In genomic region chr3:136929984-136930671, GRCh38 we compare ENCODE assay signal across 12 cellular contexts. TPM values are rescaled to one million over a fixed set of nuclear protein-coding genes. Genes with fewer than 3 reads are reported as not detected.
DNase-seq lines count a peak whose midpoint lies in the region; ATAC-seq and TF ChIP-seq lines count a peak whose summit lies in the region.
"Had no signal": no experiment of that assay in that cellular context is flagged by ENCODE, and none has a peak within 500 bp of the region (broad histone marks: within the 10 kb centered on the region; RNA-seq: fewer than 3 reads in every experiment).

No MANE protein-coding gene starts in this region.

- intact Hi-C loops in Caco-2 (cut with micrococcal nuclease; ENCODE audit: unreplicated experiment) = no loop called here
- intact Hi-C loops in heart right ventricle (cut with DNase I) = loop anchor here in 3 of 10 donors (5.0 to 10.0 kb wide), 2 partner anchors 65 to 68 kb away; partner anchors contain the start of gene NCK1 (in 3 of the 3)

- no peaks in the 10 kb centered on the region for H3K27me3 ChIP-seq in Caco-2 (replicated peaks; ENCODE audit: control insufficient read depth, insufficient read depth, low read length)
- H3K27me3 ChIP-seq in heart right ventricle = no peaks in the 10 kb centered on the region

- CTCF ChIA-PET in Caco-2 (lab: Charles Lee) = no interaction called here

- peak overlapping the region in 9 of 10 donors; percentile 9 to 74 (median 47) for H3K27ac ChIP-seq in heart right ventricle

- in situ Hi-C loops in astrocyte of the spinal cord (cut with HindIII; ENCODE audit: low sequenced_read_pairs) = no loop called here

- POLR2A ChIA-PET in Caco-2 (lab: Charles Lee) = no interaction called here

- WGBS in heart right ventricle, 2 donors = 33 to 42% methylated on average over 4 of the region's 4 CpGs

- DNase-seq in Caco-2 = no peak
- peak; percentile 15 for DNase-seq in astrocyte of the spinal cord (ENCODE audit: low read depth, low spot score)
- DNase-seq in heart right ventricle = peak; percentile 25 to 62
- peak; percentile 8 for DNase-seq in putamen (ENCODE audit: low spot score)
- no peak for DNase-seq in progenitor cell of endocrine pancreas (ENCODE audit: low spot score, unreplicated experiment)
- DNase-seq: activated CD4-positive, alpha-beta T cell treated with anti-CD3 and anti-CD28 coated beads, Interleukin-2, amount 50 U/mL, for 4 hours; CD8-positive, alpha-beta memory T cell; NCI-H774 had no signal

- H3K4me1 Mint-ChIP-seq in Caco-2 (ENCODE audit: low read depth, unreplicated experiment) (peaks cover 7% of the 10 kb centered on the region), progenitor cell of endocrine pancreas (ENCODE audit: low read depth) (peaks cover 1% of the 10 kb centered on the region)

- H3K9me3 Mint-ChIP-seq in Caco-2 (ENCODE audit: unreplicated experiment) (no peaks in the 10 kb centered on the region), progenitor cell of endocrine pancreas (ENCODE audit: low read depth) (peaks cover 3% of the 10 kb centered on the region)
- H3K9me3 Mint-ChIP-seq: CD8-positive, alpha-beta memory T cell had no signal

- H3K4me3 ChIP-seq in Caco-2 (ENCODE audit: low read depth, low read length) = no peak overlapping the region
- no peak overlapping the region for H3K4me3 ChIP-seq in astrocyte of the spinal cord (ENCODE audit: low read depth, low read length)
- H3K4me3 ChIP-seq in heart right ventricle = peak overlapping the region; percentile 14 to 51 (median 39)

- no peaks in the 10 kb centered on the region for H3K27me3 Mint-ChIP-seq in Caco-2 (ENCODE audit: insufficient read depth, unreplicated experiment)
- no peaks in the 10 kb centered on the region for H3K27me3 Mint-ChIP-seq in progenitor cell of endocrine pancreas
- H3K27me3 Mint-ChIP-seq: CD8-positive, alpha-beta memory T cell had no signal

- peak in 7 of 8 donors; percentile 72 to 87 (median 84) for ATAC-seq in heart right ventricle
- no peak for ATAC-seq in GM21423 (IDR thresholded peaks at IDR 0.05; ENCODE audit: unreplicated experiment)
- no peak for ATAC-seq in activated CD4-positive, CD25-positive, alpha-beta regulatory T cell treated with anti-CD3 and anti-CD28 coated beads, Interleukin-2, amount 50 U/mL, for 24 hours
- ATAC-seq in HG03108 (IDR thresholded peaks at IDR 0.05; ENCODE audit: unreplicated experiment) = no peak

- H3K27ac Mint-ChIP-seq in Caco-2 (ENCODE audit: unreplicated experiment) (no peak overlapping the region), progenitor cell of endocrine pancreas (no peak overlapping the region)

- H3K4me1 ChIP-seq in Caco-2 = no peaks in the 10 kb centered on the region
- H3K4me1 ChIP-seq in heart right ventricle = peaks cover 0 to 67% (median 43%) of the 10 kb centered on the region in 9 donors

- H3K36me3 ChIP-seq in Caco-2 (ENCODE audit: control insufficient read depth, insufficient read depth, low read length) = no peaks in the 10 kb centered on the region
- peaks cover 0 to 26% (median 0%) of the 10 kb centered on the region in 9 donors for H3K36me3 ChIP-seq in heart right ventricle

- H3K4me3 Mint-ChIP-seq in Caco-2 (ENCODE audit: unreplicated experiment) = no peak overlapping the region
- H3K4me3 Mint-ChIP-seq in progenitor cell of endocrine pancreas (ENCODE audit: low read depth) = no peak overlapping the region
- H3K4me3 Mint-ChIP-seq: CD8-positive, alpha-beta memory T cell had no signal

- H3K9me3 ChIP-seq in Caco-2 (no peaks in the 10 kb centered on the region), heart right ventricle (no peaks in the 10 kb centered on the region)

- TF ChIP-seq CTCF in Caco-2 (IDR thresholded peaks at IDR 0.05; ENCODE audit: insufficient read depth in 1 of 2, low read depth in 1 of 2, low read length in 1 of 2, severe bottlenecking in 1 of 2, unreplicated experiment in 1 of 2) (no peak), astrocyte of the spinal cord (IDR thresholded peaks at IDR 0.05; ENCODE audit: low read depth, low read length) (no peak), heart right ventricle (IDR thresholded peaks at IDR 0.05) (no peak), progenitor cell of endocrine pancreas (IDR thresholded peaks at IDR 0.05; ENCODE audit: unreplicated experiment) (no peak)

- H3K36me3 Mint-ChIP-seq in Caco-2 (ENCODE audit: insufficient read depth, unreplicated experiment) = peaks cover 26% of the 10 kb centered on the region
- H3K36me3 Mint-ChIP-seq in progenitor cell of endocrine pancreas (ENCODE audit: insufficient read depth) = peaks cover 19% of the 10 kb centered on the region

- BruUV-seq in Caco-2 (replicated peaks; lab: Mats Ljungman, UMichigan) = TSS peak; percentile 16

RNA-seq across cellular contexts. Expression of gene IL20RB, which starts 27.7 kb away (rescaled TPM):
- 5.5 and 6.9 TPM in 2 replicates for total RNA-seq in Caco-2 (2022)
- under 1 TPM in 8 of 10 donors, not detected in 2; 0.12 to 0.64 (median 0.32) TPM for total RNA-seq in heart right ventricle
- polyA plus RNA-seq in heart right ventricle = under 1 TPM; 0.66 to 0.71 TPM
- total RNA-seq in progenitor cell of endocrine pancreas = 0.62 and 1.7 TPM in 2 replicates
- total RNA-seq: osteocyte had no signal

Comparison
In these comparisons a context has a peak if more than half of its experiments do, and no peak if none do; other contexts are left out.
1. DNase-seq: peak in astrocyte of the spinal cord (single experiment), heart right ventricle (2 of 2) and putamen (single experiment); none in Caco-2 (0 of 2) and progenitor cell of endocrine pancreas (single experiment).
2. H3K4me3 ChIP-seq: peak in heart right ventricle (10 of 10); none in Caco-2 (single experiment) and astrocyte of the spinal cord (single experiment).
3. ATAC-seq: peak in heart right ventricle (7 of 8); none in GM21423 (single experiment), activated CD4-positive, CD25-positive, alpha-beta regulatory T cell treated with anti-CD3 and anti-CD28 coated beads, Interleukin-2, amount 50 U/mL, for 24 hours (0 of 2) and HG03108 (single experiment).